Comparison of ENCODE assay signal across 8 cellular contexts in the genomic region with DNA sequence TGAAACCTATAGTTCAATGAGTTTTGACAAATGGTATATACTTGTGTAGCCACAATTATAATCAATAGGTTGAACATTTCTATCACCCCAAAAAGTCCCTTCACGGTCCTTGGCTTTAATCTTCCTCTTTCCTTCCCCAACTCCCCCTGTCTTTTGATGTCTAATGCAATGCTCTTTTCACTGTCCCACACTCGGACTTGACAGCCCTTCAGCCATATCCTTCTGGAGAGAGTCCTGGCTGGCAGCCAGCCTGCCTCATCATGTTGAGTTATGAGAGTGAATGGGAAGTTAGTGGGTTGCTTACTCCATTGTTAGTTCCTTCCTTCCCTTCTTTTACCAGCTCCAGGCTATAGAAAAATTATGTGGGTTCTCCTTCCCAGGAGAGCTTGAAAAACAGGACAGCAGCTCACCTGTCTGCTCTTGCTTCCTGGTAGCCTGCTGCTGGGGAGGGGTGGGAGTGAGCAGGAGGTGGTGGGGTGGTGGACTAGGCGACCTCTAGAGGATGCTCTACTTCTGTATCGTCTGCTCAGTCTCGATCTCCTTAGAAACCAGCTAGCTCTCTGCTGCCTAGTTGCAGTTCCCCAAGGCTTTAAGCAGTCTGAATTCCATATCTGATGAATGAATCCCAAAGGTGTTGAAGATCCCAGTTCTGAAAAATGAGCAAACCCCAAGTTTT. TPM values are rescaled to one million over a fixed set of nuclear protein-coding genes. Genes with fewer than 3 reads are reported as not detected.
DNase-seq lines count a peak whose midpoint lies in the region; ATAC-seq and TF ChIP-seq lines count a peak whose summit lies in the region.
"Not testable (repeated sequence)": the region's sequence is repeated elsewhere in the genome, so short reads cannot be mapped to it uniquely, and the experiment has no call there.

No MANE protein-coding gene starts in this region.

- not testable (repeated sequence) for H4K20me1 ChIP-seq in PC-3 (ENCODE audit: low read length)

- H3K4me3 Mint-ChIP-seq in CD4-positive, CD25-positive, alpha-beta regulatory T cell; activated T-helper 17 cell treated with anti-CD3 and anti-CD28 coated beads, Interleukin-2, amount 50 U/mL, for 72 hours; naive thymus-derived CD8-positive, alpha-beta T cell: not testable (repeated sequence)

- H3K79me2 ChIP-seq in PC-3 (ENCODE audit: low read length): not testable (repeated sequence)

- not testable (repeated sequence) for H3F3A ChIP-seq in PC-3 (ENCODE audit: low read length, unreplicated experiment)

- not testable (repeated sequence) for H3K27ac Mint-ChIP-seq in CD4-positive, CD25-positive, alpha-beta regulatory T cell; activated T-helper 17 cell treated with anti-CD3 and anti-CD28 coated beads, Interleukin-2, amount 50 U/mL, for 72 hours; naive thymus-derived CD8-positive, alpha-beta T cell

- H3K4me1 ChIP-seq in CD4-positive, CD25-positive, alpha-beta regulatory T cell (ENCODE audit: control insufficient read depth, insufficient read depth, low read length, poor library complexity, severe bottlenecking); PC-3 (ENCODE audit: insufficient read depth, low read length): not testable (repeated sequence)

- not testable (repeated sequence) for H3K9me3 Mint-ChIP-seq in CD4-positive, CD25-positive, alpha-beta regulatory T cell; activated T-helper 17 cell treated with anti-CD3 and anti-CD28 coated beads, Interleukin-2, amount 50 U/mL, for 72 hours; naive thymus-derived CD8-positive, alpha-beta T cell

- not testable (repeated sequence) for H3K27me3 ChIP-seq in CD4-positive, CD25-positive, alpha-beta regulatory T cell (ENCODE audit: control insufficient read depth, insufficient read depth, low read length); PC-3 (ENCODE audit: low read length)

- H3K4me1 Mint-ChIP-seq in CD4-positive, CD25-positive, alpha-beta regulatory T cell; activated T-helper 17 cell treated with anti-CD3 and anti-CD28 coated beads, Interleukin-2, amount 50 U/mL, for 72 hours; naive thymus-derived CD8-positive, alpha-beta T cell: not testable (repeated sequence)

- POLR2A ChIA-PET in PC-3 (lab: Charles Lee; ENCODE audit: unreplicated experiment); naive thymus-derived CD8-positive, alpha-beta T cell (lab: Charles Lee): not testable (repeated sequence)

- not testable (repeated sequence) for H3K9ac ChIP-seq in PC-3 (ENCODE audit: low read length)

- not testable (repeated sequence) for H3K4me3 ChIP-seq in CD4-positive, CD25-positive, alpha-beta regulatory T cell (ENCODE audit: low read depth, low read length); PC-3 (ENCODE audit: low read length)

- H3K9me3 ChIP-seq in CD4-positive, CD25-positive, alpha-beta regulatory T cell (ENCODE audit: control insufficient read depth in 2 of 2, low read length in 2 of 2); PC-3 (ENCODE audit: low read length): not testable (repeated sequence)

- TF ChIP-seq CTCF in PC-3 (conservative IDR thresholded peaks at IDR 0.05; ENCODE audit: low read depth, low read length): not testable (repeated sequence)

- intact Hi-C loops in PC-3 (cut with micrococcal nuclease); left cardiac atrium (cut with DNase I): not testable (repeated sequence)

- not testable (repeated sequence) for DNase-seq in CD4-positive, CD25-positive, alpha-beta regulatory T cell; PC-3; left cardiac atrium; naive thymus-derived CD8-positive, alpha-beta T cell

- H3K4me2 ChIP-seq in PC-3 (ENCODE audit: low read length): not testable (repeated sequence)

- CTCF ChIA-PET in PC-3 (lab: Charles Lee): not testable (repeated sequence)

- H3K27me3 Mint-ChIP-seq in CD4-positive, CD25-positive, alpha-beta regulatory T cell; activated T-helper 17 cell treated with anti-CD3 and anti-CD28 coated beads, Interleukin-2, amount 50 U/mL, for 72 hours; naive thymus-derived CD8-positive, alpha-beta T cell: not testable (repeated sequence)

- not testable (repeated sequence) for H3K9me2 ChIP-seq in PC-3 (replicated peaks; ENCODE audit: low read length)

- H2AFZ ChIP-seq in PC-3 (ENCODE audit: low read length): not testable (repeated sequence)

- H3K36me3 Mint-ChIP-seq in CD4-positive, CD25-positive, alpha-beta regulatory T cell; activated T-helper 17 cell treated with anti-CD3 and anti-CD28 coated beads, Interleukin-2, amount 50 U/mL, for 72 hours (ENCODE audit: low read depth); naive thymus-derived CD8-positive, alpha-beta T cell: not testable (repeated sequence)

- BruUV-seq in PC-3 (replicated peaks; lab: Mats Ljungman, UMichigan): not testable (repeated sequence)

- ATAC-seq in CD4-positive, CD25-positive, alpha-beta regulatory T cell (ENCODE audit: low read depth in 2 of 2): peak; percentile 39 to 58
- ATAC-seq in GM19397 (IDR thresholded peaks at IDR 0.05; ENCODE audit: unreplicated experiment) (peak; percentile 75), HG02610 (IDR thresholded peaks at IDR 0.05; ENCODE audit: unreplicated experiment) (peak; percentile 79), HG03039 (IDR thresholded peaks at IDR 0.05; ENCODE audit: unreplicated experiment) (peak; percentile 83), PC-3 (peak; percentile 85), left cardiac atrium (peak; percentile 78 to 84)
- peak; percentile 34 for ATAC-seq in activated T-helper 17 cell treated with anti-CD3 and anti-CD28 coated beads, Interleukin-2, amount 50 U/mL, for 72 hours (replicated peaks)
- peak; percentile 58 to 61 for ATAC-seq in naive thymus-derived CD8-positive, alpha-beta T cell

- not testable (repeated sequence) for H3K36me3 ChIP-seq in CD4-positive, CD25-positive, alpha-beta regulatory T cell (ENCODE audit: control insufficient read depth, insufficient read depth, low read length); PC-3 (ENCODE audit: low read depth, low read length)

- H3K27ac ChIP-seq in CD4-positive, CD25-positive, alpha-beta regulatory T cell (ENCODE audit: insufficient read depth, low read length, poor library complexity, severe bottlenecking); PC-3 (ENCODE audit: low read length): not testable (repeated sequence)

RNA-seq across cellular contexts. Expression of a gene that starts 29.8 kb away (rescaled TPM):
- total RNA-seq in CD4-positive, CD25-positive, alpha-beta regulatory T cell: 89.5 TPM
- polyA plus RNA-seq in CD4-positive, CD25-positive, alpha-beta regulatory T cell: 10 to 100 TPM in 3 of 4 donors, 1 to 10 TPM in 1; 9.2 to 17.8 (median 14.1) TPM
- total RNA-seq in PC-3 (2014; rRNA removed) (69.1 and 79.5 TPM in 2 replicates), left cardiac atrium (10 to 100 TPM; 31.3 to 31.9 TPM)
- total RNA-seq in activated T-helper 17 cell treated with anti-CD3 and anti-CD28 coated beads, Interleukin-2, amount 50 U/mL, for 72 hours: 10 to 100 TPM; 45.8 to 59.7 TPM
- 10 to 100 TPM; 24.4 to 33.0 TPM for total RNA-seq in naive thymus-derived CD8-positive, alpha-beta T cell
- polyA plus RNA-seq in naive thymus-derived CD8-positive, alpha-beta T cell: 10 to 100 TPM in 1 of 3 donors, 1 to 10 TPM in 2; 3.9 to 10.1 (median 4.5) TPM

RNA-seq across cellular contexts. Expression of a gene that starts 30.5 kb away (rescaled TPM):
- total RNA-seq in CD4-positive, CD25-positive, alpha-beta regulatory T cell: 3.6 TPM
- polyA plus RNA-seq in CD4-positive, CD25-positive, alpha-beta regulatory T cell: 1 to 10 TPM in 3 of 4 donors, under 1 TPM in 1; 0.59 to 3.4 (median 1.7) TPM
- total RNA-seq in PC-3 (2014; rRNA removed) (18.6 and 20.2 TPM in 2 replicates), left cardiac atrium (1 to 10 TPM; 1.5 to 2.0 TPM)
- total RNA-seq in activated T-helper 17 cell treated with anti-CD3 and anti-CD28 coated beads, Interleukin-2, amount 50 U/mL, for 72 hours: 10 to 100 TPM; 16.6 to 22.7 TPM
- total RNA-seq in naive thymus-derived CD8-positive, alpha-beta T cell: 1 to 10 TPM in 1 of 2 experiments, not detected in 1; 1.1 TPM
- under 1 TPM in 2 of 3 donors, not detected in 1; 0.28 to 0.38 TPM for polyA plus RNA-seq in naive thymus-derived CD8-positive, alpha-beta T cell

Comparison
In these comparisons a context has a peak if more than half of its experiments do, and no peak if none do; other contexts are left out.
1. ATAC-seq: peak in every context shown above with its lines; median percentile 85 in PC-3; 83 in HG03039; 81 in left cardiac atrium; 79 in HG02610; 75 in GM19397; 60 in naive thymus-derived CD8-positive, alpha-beta T cell; 48 in CD4-positive, CD25-positive, alpha-beta regulatory T cell; 34 in activated T-helper 17 cell treated with anti-CD3 and anti-CD28 coated beads, Interleukin-2, amount 50 U/mL, for 72 hours.